In genomic region chr5:151664694-151665583, GRCh38 we compare ENCODE assay signal across 13 cellular contexts. TPM values are rescaled to one million over a fixed set of nuclear protein-coding genes. Genes with fewer than 3 reads are reported as not detected.
A peak's percentile ranks its signal among the peaks of the same experiment; 100 is the strongest.
DNase-seq lines count a peak whose midpoint lies in the region; ATAC-seq and TF ChIP-seq lines count a peak whose summit lies in the region.
"Had no signal": no experiment of that assay in that cellular context is flagged by ENCODE, and none has a peak within 500 bp of the region (broad histone marks: within the 10 kb centered on the region; RNA-seq: fewer than 3 reads in every experiment).

No MANE protein-coding gene starts in this region.

- no peaks in the 10 kb centered on the region for H3K9me3 ChIP-seq in heart left ventricle
- H3K9me3 ChIP-seq in skeletal muscle tissue (ENCODE audit: control insufficient read depth in 3 of 3, low read length in 3 of 3) = no peaks in the 10 kb centered on the region
- H3K9me3 ChIP-seq in WERI-Rb-1 (ENCODE audit: severe bottlenecking) = no peaks in the 10 kb centered on the region

- no peak overlapping the region for H3K4me3 ChIP-seq in heart left ventricle
- H3K4me3 ChIP-seq in skeletal muscle tissue (ENCODE audit: low read length in 3 of 3) = peak overlapping the region in 1 of 3 donors; percentile 5
- no peak overlapping the region for H3K4me3 ChIP-seq in WERI-Rb-1 (ENCODE audit: low read depth, low read length)

- H3K27ac ChIP-seq in heart left ventricle (peak overlapping the region; percentile 75 to 89 (median 82)), skeletal muscle tissue (ENCODE audit: low read depth, low read length) (peak overlapping the region; percentile 77), WERI-Rb-1 (no peak overlapping the region)

- DNase-seq in DMS 273 (lab: John Stamatoyannopoulos, UW; ENCODE audit: unreplicated experiment) (peak; percentile 62), amniotic epithelial cell (ENCODE audit: low read depth) (peak; percentile 76), heart left ventricle (peak; percentile 64 to 76 (median 73)), WERI-Rb-1 (no peak), dedifferentiated amniotic fluid mesenchymal stem cell (ENCODE audit: extremely low spot score) (no peak), GOT3 (lab: John Stamatoyannopoulos, UW) (no peak)
- DNase-seq: activated CD4-positive, alpha-beta T cell treated with anti-CD3 and anti-CD28 coated beads for 36 hours; activated naive CD8-positive, alpha-beta T cell treated with anti-CD3 and anti-CD28 coated beads, Interleukin-2, amount 10 ng/mL, durations not matched to agents 7 days and 5 days; CD8-positive, alpha-beta T cell; glutamatergic neuron; NCI-H1436 had no signal

- no peaks in the 10 kb centered on the region for H3K27me3 ChIP-seq in heart left ventricle
- no peaks in the 10 kb centered on the region for H3K27me3 ChIP-seq in skeletal muscle tissue (ENCODE audit: control insufficient read depth in 3 of 3, insufficient read depth in 3 of 3, low read length in 3 of 3)
- no peaks in the 10 kb centered on the region for H3K27me3 ChIP-seq in WERI-Rb-1 (ENCODE audit: insufficient read depth, low read depth, severe bottlenecking)

- intact Hi-C loops in heart left ventricle (cut with DNase I) = loop anchor here in 5 of 10 donors (5.0 to 10.0 kb wide), 5 partner anchors 32 to 850 kb away; no protein-coding TSS in a partner anchor

- no peak for TF ChIP-seq CTCF in heart left ventricle (IDR thresholded peaks at IDR 0.05)
- TF ChIP-seq CTCF in WERI-Rb-1 (IDR thresholded peaks at IDR 0.05; ENCODE audit: low read depth, low read length) = no peak

- H3K36me3 ChIP-seq in heart left ventricle = peaks cover 3 to 88% (median 73%) of the 10 kb centered on the region in 9 donors
- H3K36me3 ChIP-seq in skeletal muscle tissue (ENCODE audit: control insufficient read depth in 3 of 3, insufficient read depth in 3 of 3, low read length in 3 of 3) = peaks cover 36 to 68% (median 57%) of the 10 kb centered on the region in 3 donors
- H3K36me3 ChIP-seq in WERI-Rb-1 = peaks cover 10% of the 10 kb centered on the region

- H3K4me1 ChIP-seq in heart left ventricle (peaks cover 5 to 82% (median 63%) of the 10 kb centered on the region in 12 donors), skeletal muscle tissue (ENCODE audit: control insufficient read depth in 3 of 3, insufficient read depth in 3 of 3, low read length in 3 of 3) (peaks cover 37 to 45% (median 40%) of the 10 kb centered on the region in 3 donors)

- TF ChIP-seq POLR2A in heart left ventricle (IDR thresholded peaks at IDR 0.05) = no peak

- peak; percentile 22 to 46 (median 36) for ATAC-seq in heart left ventricle
- ATAC-seq in HG03460 (IDR thresholded peaks at IDR 0.05; ENCODE audit: unreplicated experiment) = no peak
- ATAC-seq: activated CD4-positive, alpha-beta T cell treated with anti-CD3 and anti-CD28 coated beads for 36 hours; CD8-positive, alpha-beta T cell had no signal

- 47 to 60% (median 54%) methylated on average over 5 to 6 of the region's 6 CpGs for WGBS in heart left ventricle, 4 donors

- peak overlapping the region; percentile 8 to 76 (median 22) for H3K9ac ChIP-seq in skeletal muscle tissue (ENCODE audit: low read depth in 1 of 3, low read length in 3 of 3)

RNA-seq across cellular contexts. Expression of gene SPARC, which starts 21.8 kb away (rescaled TPM):
- 1,000 to 10,000 TPM in 1 of 9 donors, 100 to 1,000 TPM in 8; 355 to 1,522 (median 471) TPM for total RNA-seq in heart left ventricle
- polyA plus RNA-seq in heart left ventricle = 100 to 1,000 TPM; 119 to 747 TPM
- 1,314 TPM for total RNA-seq in skeletal muscle tissue

Comparison
In these comparisons a context has a peak if more than half of its experiments do, and no peak if none do; other contexts are left out.
1. DNase-seq: peak in DMS 273 (single experiment), amniotic epithelial cell (single experiment) and heart left ventricle (5 of 5); none in WERI-Rb-1 (single experiment), dedifferentiated amniotic fluid mesenchymal stem cell (single experiment) and GOT3 (single experiment).